Comparison of ENCODE assay signal across 18 cellular contexts in genomic region chr4:164847967-164848649, GRCh38. TPM values are rescaled to one million over a fixed set of nuclear protein-coding genes. Genes with fewer than 3 reads are reported as not detected.
DNase-seq lines count a peak whose midpoint lies in the region; ATAC-seq, FAIRE-seq and TF ChIP-seq lines count a peak whose summit lies in the region.
"Had no signal": no experiment of that assay in that cellular context is flagged by ENCODE, and none has a peak within 500 bp of the region (broad histone marks: within the 10 kb centered on the region; RNA-seq: fewer than 3 reads in every experiment).

No MANE protein-coding gene starts in this region.

- 53 to 74% methylated on average over 2 of the region's 2 CpGs for WGBS in lower leg skin, 2 donors

- intact Hi-C loops in lower leg skin (cut with DNase I; ENCODE audit: low total_unique reads): no loop called here

- TF ChIP-seq POLR2A in lower leg skin (IDR thresholded peaks at IDR 0.05): no peak

- peak; percentile 67 for ATAC-seq in HG02763 (IDR thresholded peaks at IDR 0.05; ENCODE audit: unreplicated experiment)
- ATAC-seq: A549; activated T-cell treated with anti-CD3 and anti-CD28 coated beads, Interleukin-2, amount 50 U/mL, for 72 hours had no signal

- H3K4me3 ChIP-seq in lower leg skin (ENCODE audit: low read depth, poor library complexity, severe bottlenecking): no peak overlapping the region
- H3K4me3 ChIP-seq: A549, dorsolateral prefrontal cortex, thyroid gland had no signal

- no peak for TF ChIP-seq CTCF in lower leg skin (IDR thresholded peaks at IDR 0.05)
- TF ChIP-seq CTCF in D721Med (IDR thresholded peaks at IDR 0.05; ENCODE audit: insufficient read depth, missing control alignments): no peak

- no peak for FAIRE-seq in D721Med (lab: Jason Lieb, UNC)
- FAIRE-seq: A549 had no signal

- DNase-seq in NCI-H510A treated with DMSO at 0.1 percent for 48 hours (lab: John Stamatoyannopoulos, UW) (peak; percentile 1), NCI-H510A (lab: John Stamatoyannopoulos, UW) (no peak), NCI-H1417 (lab: John Stamatoyannopoulos, UW) (peak in 2 of 3 experiments; percentile 63 to 89), islet precursor cell (no peak), NCI-H2107 (lab: John Stamatoyannopoulos, UW) (no peak), lower leg skin (ENCODE audit: low spot score in 2 of 2) (no peak), D721Med (ENCODE audit: insufficient read length, low spot score) (no peak)
- DNase-seq: activated T-cell treated with anti-CD3 and anti-CD28 coated beads, Interleukin-2, amount 50 U/mL, for 72 hours; aorta; CD8-positive, alpha-beta memory T cell; dorsolateral prefrontal cortex; mesendoderm; NCI-H1930; nucleus accumbens; SW 1271; thyroid gland had no signal

RNA-seq across cellular contexts. Expression of gene APELA, which starts 28.9 kb away (rescaled TPM):
- under 1 TPM in 2 of 4 donors, not detected in 2; 0.22 to 0.51 TPM for total RNA-seq in lower leg skin
- total RNA-seq: activated T-cell treated with anti-CD3 and anti-CD28 coated beads, Interleukin-2, amount 50 U/mL, for 72 hours; aorta; CD8-positive, alpha-beta memory T cell had no signal

Comparison
In these comparisons a context has a peak if more than half of its experiments do, and no peak if none do; other contexts are left out.
1. DNase-seq: peak in NCI-H510A treated with DMSO at 0.1 percent for 48 hours (single experiment) and NCI-H1417 (2 of 3); none in NCI-H510A (single experiment), islet precursor cell (single experiment), NCI-H2107 (single experiment), lower leg skin (0 of 2) and D721Med (single experiment).